In the genomic region with DNA sequence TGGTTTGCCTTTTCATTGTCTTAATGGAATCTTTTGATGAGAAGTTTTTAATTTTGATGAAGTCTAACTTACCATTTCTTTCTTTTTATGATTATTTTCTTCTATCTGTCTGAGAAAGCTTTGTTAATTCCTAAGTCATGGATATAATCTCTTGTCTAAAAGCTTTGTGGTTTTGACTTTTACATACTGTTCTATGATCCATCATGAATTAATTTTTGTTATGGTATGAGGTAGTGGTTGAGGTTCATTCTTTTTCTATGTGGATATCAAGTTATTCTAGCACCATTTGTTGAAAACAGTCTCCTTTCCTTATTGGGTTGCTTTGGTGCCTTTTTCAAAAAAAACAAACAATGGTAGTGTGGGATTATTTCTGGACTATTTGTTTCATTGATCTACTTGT, we compare ENCODE assay signal across 30 cellular contexts. TPM values are rescaled to one million over a fixed set of nuclear protein-coding genes. Genes with fewer than 3 reads are reported as not detected.
DNase-seq lines count a peak whose midpoint lies in the region; ATAC-seq, FAIRE-seq and TF ChIP-seq lines count a peak whose summit lies in the region.
"Had no signal": no experiment of that assay in that cellular context is flagged by ENCODE, and none has a peak within 500 bp of the region (broad histone marks: within the 10 kb centered on the region; RNA-seq: fewer than 3 reads in every experiment).

No MANE protein-coding gene starts in this region.

- peaks cover 10% of the 10 kb centered on the region for H3K27me3 Mint-ChIP-seq in nephron progenitor cell (ENCODE audit: low read depth, poor library complexity)
- H3K27me3 Mint-ChIP-seq: activated B cell treated with CpG ODN at 0.5 μM for 24 hours; activated CD8-positive, alpha-beta memory T cell treated with anti-CD3 and anti-CD28 coated beads, Interleukin-2, amount 10 ng/mL, durations not matched to agents 7 days and 5 days; activated naive CD8-positive, alpha-beta T cell treated with anti-CD3 and anti-CD28 coated beads, Interleukin-2, amount 50 U/mL, for 24 hours; CD4-positive, CD25-positive, alpha-beta regulatory T cell; natural killer cell treated with Interleukin-12 subunit alpha and Interleukin-12 subunit beta and Interleukin-15 and Interleukin-18, amount 100 ng/mL, for 72 hours; T-cell had no signal

- no peak for DNase-seq in GM12891 (ENCODE audit: insufficient read length, low spot score)
- peak; percentile 53 for DNase-seq in astrocyte of the cerebellum (ENCODE audit: low read depth)
- peak; percentile 19 for DNase-seq in fibroblast of pulmonary artery (ENCODE audit: low read depth)
- no peak for DNase-seq in nephron progenitor cell
- DNase-seq in pancreas: no peak
- no peak for DNase-seq in putamen (ENCODE audit: low spot score)
- DNase-seq: activated B cell treated with CpG ODN at 0.5 μM for 24 hours; activated CD8-positive, alpha-beta memory T cell treated with anti-CD3 and anti-CD28 coated beads, Interleukin-2, amount 10 ng/mL, durations not matched to agents 7 days and 5 days; activated naive CD8-positive, alpha-beta T cell treated with anti-CD3 and anti-CD28 coated beads, Interleukin-2, amount 50 U/mL, for 24 hours; activated T-cell treated with anti-CD3 and anti-CD28 coated beads, Interleukin-2, amount 50 U/mL, for 48 hours; CD4-positive, CD25-positive, alpha-beta regulatory T cell; DMS 273 treated with DMSO at 0.1 percent for 48 hours; effector CD8-positive, alpha-beta T cell; erythroblast; hypothalamus; KBM-7; left ventricle myocardium superior; NCI-H1417; NCI-H345; NCI-H748 treated with DMSO at 0.1 percent for 48 hours; ovary; stimulated activated CD4-positive, alpha-beta T cell treated with anti-CD3 and anti-CD28 coated beads, Interleukin-4, amount 100 ng/mL, for 1 hour; T-cell; trophoblast cell had no signal

- no peaks in the 10 kb centered on the region for H3K4me1 ChIP-seq in pancreas
- H3K4me1 ChIP-seq: breast epithelium had no signal

- ATAC-seq in HG02610 (IDR thresholded peaks at IDR 0.05; ENCODE audit: unreplicated experiment) (no peak), pancreas (no peak)
- ATAC-seq: activated CD8-positive, alpha-beta memory T cell treated with anti-CD3 and anti-CD28 coated beads, Interleukin-2, amount 10 ng/mL, durations not matched to agents 7 days and 5 days; activated naive CD8-positive, alpha-beta T cell treated with anti-CD3 and anti-CD28 coated beads, Interleukin-2, amount 50 U/mL, for 24 hours; left ventricle myocardium superior; natural killer cell treated with Interleukin-12 subunit alpha and Interleukin-12 subunit beta and Interleukin-15 and Interleukin-18, amount 100 ng/mL, for 72 hours; T-cell had no signal

- no peaks in the 10 kb centered on the region for H3K27me3 ChIP-seq in pancreas
- H3K27me3 ChIP-seq: breast epithelium, ovary had no signal

- in situ Hi-C loops in astrocyte of the cerebellum (cut with HindIII; ENCODE audit: low sequenced_read_pairs): loop anchor here (5.0 kb wide), 1 partner anchor 43 kb away; no protein-coding TSS in a partner anchor

- no peaks in the 10 kb centered on the region for H3K36me3 ChIP-seq in pancreas
- H3K36me3 ChIP-seq: breast epithelium, ovary had no signal

- H3K27ac ChIP-seq in pancreas: no peak overlapping the region
- H3K27ac ChIP-seq: breast epithelium, ovary had no signal

- H3K36me3 Mint-ChIP-seq in nephron progenitor cell (ENCODE audit: low read depth): peaks cover 65% of the 10 kb centered on the region
- H3K36me3 Mint-ChIP-seq: activated CD8-positive, alpha-beta memory T cell treated with anti-CD3 and anti-CD28 coated beads, Interleukin-2, amount 10 ng/mL, durations not matched to agents 7 days and 5 days; CD4-positive, CD25-positive, alpha-beta regulatory T cell; natural killer cell treated with Interleukin-12 subunit alpha and Interleukin-12 subunit beta and Interleukin-15 and Interleukin-18, amount 100 ng/mL, for 72 hours; T-cell had no signal

- H3K9me3 Mint-ChIP-seq in nephron progenitor cell: no peaks in the 10 kb centered on the region
- H3K9me3 Mint-ChIP-seq: activated B cell treated with CpG ODN at 0.5 μM for 24 hours; activated naive CD8-positive, alpha-beta T cell treated with anti-CD3 and anti-CD28 coated beads, Interleukin-2, amount 50 U/mL, for 24 hours; natural killer cell treated with Interleukin-12 subunit alpha and Interleukin-12 subunit beta and Interleukin-15 and Interleukin-18, amount 100 ng/mL, for 72 hours; T-cell had no signal

- no peak overlapping the region for H3K4me3 Mint-ChIP-seq in nephron progenitor cell
- H3K4me3 Mint-ChIP-seq: activated B cell treated with CpG ODN at 0.5 μM for 24 hours; activated CD8-positive, alpha-beta memory T cell treated with anti-CD3 and anti-CD28 coated beads, Interleukin-2, amount 10 ng/mL, durations not matched to agents 7 days and 5 days; activated naive CD8-positive, alpha-beta T cell treated with anti-CD3 and anti-CD28 coated beads, Interleukin-2, amount 50 U/mL, for 24 hours; CD4-positive, CD25-positive, alpha-beta regulatory T cell; natural killer cell treated with Interleukin-12 subunit alpha and Interleukin-12 subunit beta and Interleukin-15 and Interleukin-18, amount 100 ng/mL, for 72 hours; T-cell had no signal

- intact Hi-C loops in pancreas (cut with DNase I): no loop called here

- no peak overlapping the region for H3K27ac Mint-ChIP-seq in nephron progenitor cell
- H3K27ac Mint-ChIP-seq: activated B cell treated with CpG ODN at 0.5 μM for 24 hours; activated CD8-positive, alpha-beta memory T cell treated with anti-CD3 and anti-CD28 coated beads, Interleukin-2, amount 10 ng/mL, durations not matched to agents 7 days and 5 days; activated naive CD8-positive, alpha-beta T cell treated with anti-CD3 and anti-CD28 coated beads, Interleukin-2, amount 50 U/mL, for 24 hours; CD4-positive, CD25-positive, alpha-beta regulatory T cell; natural killer cell treated with Interleukin-12 subunit alpha and Interleukin-12 subunit beta and Interleukin-15 and Interleukin-18, amount 100 ng/mL, for 72 hours; T-cell had no signal

- TF ChIP-seq CTCF in astrocyte of the cerebellum (IDR thresholded peaks at IDR 0.05; ENCODE audit: low read depth, low read length, missing control alignments) (no peak), fibroblast of pulmonary artery (IDR thresholded peaks at IDR 0.05; ENCODE audit: low read length, missing control alignments) (no peak), nephron progenitor cell (IDR thresholded peaks at IDR 0.05) (no peak), pancreas (IDR thresholded peaks at IDR 0.05) (no peak)

- no peak overlapping the region for H3K4me3 ChIP-seq in astrocyte of the cerebellum (ENCODE audit: low read depth, low read length)
- H3K4me3 ChIP-seq in fibroblast of pulmonary artery (replicated peaks; ENCODE audit: low read depth, low read length): no peak overlapping the region
- H3K4me3 ChIP-seq in pancreas: no peak overlapping the region
- H3K4me3 ChIP-seq: breast epithelium, ovary had no signal

- FAIRE-seq in GM12891 (lab: Jason Lieb, UNC) (peak; percentile 48), pancreas (lab: Jason Lieb, UNC) (no peak)
- FAIRE-seq: colon, HTR-8/SVneo, islet of Langerhans had no signal

- H3K9me3 ChIP-seq in pancreas: no peaks in the 10 kb centered on the region
- H3K9me3 ChIP-seq: breast epithelium, ovary had no signal

- H3K4me1 Mint-ChIP-seq in nephron progenitor cell: no peaks in the 10 kb centered on the region
- H3K4me1 Mint-ChIP-seq: activated naive CD8-positive, alpha-beta T cell treated with anti-CD3 and anti-CD28 coated beads, Interleukin-2, amount 50 U/mL, for 24 hours; CD4-positive, CD25-positive, alpha-beta regulatory T cell; T-cell had no signal

- no peak for TF ChIP-seq POLR2A in GM12891 (IDR thresholded peaks at IDR 0.05; ENCODE audit: low read depth, low read length)

TF ChIP-seq in GM12891, 5 proteins besides CTCF, POLR2A, EP300 and RAD21:
- no peak for TF ChIP-seq PAX5 (IDR thresholded peaks at IDR 0.05; ENCODE audit: insufficient read depth, low read length, severe bottlenecking)
- no peak for TF ChIP-seq POLR2AphosphoS5 (IDR thresholded peaks at IDR 0.05; ENCODE audit: low read depth, low read length)
- TF ChIP-seq SPI1 (IDR thresholded peaks at IDR 0.05; ENCODE audit: low read depth, low read length): no peak
- no peak for TF ChIP-seq TAF1 (IDR thresholded peaks at IDR 0.05; ENCODE audit: low read depth, low read length)
- no peak for TF ChIP-seq POU2F2 (IDR thresholded peaks at IDR 0.05; ENCODE audit: low read depth, low read length)

RNA-seq across cellular contexts. Expression of a gene that starts 20.4 kb away (rescaled TPM):
- 16.6 TPM for polyA plus RNA-seq in GM12891 (2012; ENCODE audit: low read depth, missing spikeins)
- total RNA-seq in pancreas: 1 to 10 TPM; 3.9 to 7.9 (median 6.0) TPM
- 1 to 10 TPM; 6.1 to 6.2 TPM for polyA plus RNA-seq in pancreas

RNA-seq across cellular contexts. Expression of a gene that starts 36.6 kb away (rescaled TPM):
- polyA plus RNA-seq in GM12891 (2012; ENCODE audit: low read depth, missing spikeins): 242 TPM
- 10 to 100 TPM; 22.8 to 40.3 (median 33.9) TPM for total RNA-seq in pancreas
- 10 to 100 TPM; 54.0 to 59.2 TPM for polyA plus RNA-seq in pancreas

Comparison
In these comparisons a context has a peak if more than half of its experiments do, and no peak if none do; other contexts are left out.
1. DNase-seq: peak in astrocyte of the cerebellum (single experiment) and fibroblast of pulmonary artery (single experiment); none in GM12891 (single experiment), nephron progenitor cell (single experiment), pancreas (0 of 6) and putamen (single experiment).